In genomic region chr2:62450716-62451191, GRCh38 we compare ENCODE assay signal across 1 cellular context.
TF ChIP-seq lines count a peak whose summit lies in the region.

No MANE protein-coding gene starts in this region.

TF ChIP-seq in HepG2, 621 proteins besides CTCF, POLR2A, EP300 and RAD21 (continued from another document and continues in another):
- TF ChIP-seq ISL2 (CRISPR knock-in tag; IDR thresholded peaks at IDR 0.05) (0 out of 2 replicates have a peak, but pooled peaks have one; percentile 21), FOXK1 (CRISPR knock-in tag; IDR thresholded peaks at IDR 0.05; ENCODE audit: borderline replicate concordance, low read depth) (0 out of 2 replicates have a peak, but pooled peaks have one; percentile 26), NAIF1 (CRISPR knock-in tag; IDR thresholded peaks at IDR 0.05; ENCODE audit: borderline replicate concordance) (peak; percentile 58; the same call in 1 of the 2 replicates), ZNF768 (CRISPR knock-in tag; IDR thresholded peaks at IDR 0.05) (0 out of 2 replicates have a peak, but pooled peaks have one; percentile 22), TP53 (CRISPR knock-in tag; conservative IDR thresholded peaks at IDR 0.05) (no peak), ZNF709 (CRISPR knock-in tag; IDR thresholded peaks at IDR 0.05) (no peak), ZFP91 (CRISPR knock-in tag; IDR thresholded peaks at IDR 0.05; ENCODE audit: borderline replicate concordance) (peak; percentile 25; the same call in 1 of the 2 replicates), ATF1 (CRISPR knock-in tag; IDR thresholded peaks at IDR 0.05) (no peak), GATA4 (IDR thresholded peaks at IDR 0.05; ENCODE audit: borderline replicate concordance, low read depth) (no peak), ZNF577 (CRISPR knock-in tag; IDR thresholded peaks at IDR 0.05; ENCODE audit: borderline replicate concordance, low read depth) (no peak), SOX5 (CRISPR knock-in tag; IDR thresholded peaks at IDR 0.05; ENCODE audit: borderline replicate concordance) (peak; percentile 79), PPARG (CRISPR knock-in tag; conservative IDR thresholded peaks at IDR 0.05) (peak; percentile 53; the same call in 1 of the 2 replicates), CEBPG (CRISPR knock-in tag; IDR thresholded peaks at IDR 0.05) (peak; percentile 89), MED1 (CRISPR knock-in tag; IDR thresholded peaks at IDR 0.05) (peak; percentile 72), MATR3 (CRISPR knock-in tag; IDR thresholded peaks at IDR 0.05) (no peak), ZNF547 (CRISPR knock-in tag; IDR thresholded peaks at IDR 0.05) (no peak), ZNF143 (CRISPR knock-in tag; IDR thresholded peaks at IDR 0.05) (no peak), HOMEZ (CRISPR knock-in tag; IDR thresholded peaks at IDR 0.05; ENCODE audit: low read depth) (peak; percentile 94), STAG1 (CRISPR knock-in tag; IDR thresholded peaks at IDR 0.05) (peak; percentile 21; the same call in 1 of the 2 replicates), CEBPB (IDR thresholded peaks at IDR 0.05; ENCODE audit: borderline replicate concordance, low read depth, low read length) (peak; percentile 90), DMAP1 (CRISPR knock-in tag; IDR thresholded peaks at IDR 0.05) (peak; percentile 61; the same call in 1 of the 2 replicates), MYNN (CRISPR knock-in tag; IDR thresholded peaks at IDR 0.05; ENCODE audit: low read depth) (peak; percentile 96; the same call in 1 of the 2 replicates), GATAD2A (CRISPR knock-in tag; IDR thresholded peaks at IDR 0.05) (peak; percentile 82), ZNF512B (CRISPR knock-in tag; IDR thresholded peaks at IDR 0.05; ENCODE audit: borderline replicate concordance) (no peak), TRIM24 (CRISPR knock-in tag; IDR thresholded peaks at IDR 0.05) (peak; percentile 14; the same call in 1 of the 2 replicates), PITX1 (CRISPR knock-in tag; IDR thresholded peaks at IDR 0.05) (no peak), ZBTB20 (CRISPR knock-in tag; IDR thresholded peaks at IDR 0.05; ENCODE audit: borderline replicate concordance, low read depth) (0 out of 2 replicates have a peak, but pooled peaks have one; percentile 32), HDAC2 (CRISPR knock-in tag; IDR thresholded peaks at IDR 0.05) (peak; percentile 83), ZNF12 (CRISPR knock-in tag; IDR thresholded peaks at IDR 0.05) (no peak), RXRB (CRISPR knock-in tag; IDR thresholded peaks at IDR 0.05; ENCODE audit: borderline replicate concordance) (peak; percentile 76), POLR2AphosphoS2 (IDR thresholded peaks at IDR 0.05; ENCODE audit: low read depth, low read length) (no peak), ZNF687 (CRISPR knock-in tag; IDR thresholded peaks at IDR 0.05) (peak; percentile 73)
- TF ChIP-seq, protein P1, sequence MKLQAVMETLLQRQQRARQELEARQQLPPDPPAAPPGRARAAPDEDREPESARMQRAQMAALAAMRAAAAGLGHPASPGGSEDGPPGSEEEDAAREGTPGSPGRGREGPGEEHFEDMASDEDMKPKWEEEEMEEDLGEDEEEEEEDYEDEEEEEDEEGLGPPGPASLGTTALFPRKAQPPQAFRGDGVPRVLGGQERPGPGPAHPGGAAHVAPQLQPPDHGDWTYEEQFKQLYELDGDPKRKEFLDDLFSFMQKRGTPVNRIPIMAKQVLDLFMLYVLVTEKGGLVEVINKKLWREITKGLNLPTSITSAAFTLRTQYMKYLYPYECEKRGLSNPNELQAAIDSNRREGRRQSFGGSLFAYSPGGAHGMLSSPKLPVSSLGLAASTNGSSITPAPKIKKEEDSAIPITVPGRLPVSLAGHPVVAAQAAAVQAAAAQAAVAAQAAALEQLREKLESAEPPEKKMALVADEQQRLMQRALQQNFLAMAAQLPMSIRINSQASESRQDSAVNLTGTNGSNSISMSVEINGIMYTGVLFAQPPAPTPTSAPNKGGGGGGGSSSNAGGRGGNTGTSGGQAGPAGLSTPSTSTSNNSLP (IDR thresholded peaks at IDR 0.05; ENCODE audit: low read depth, low read length), result peak; percentile 53; the same call in 1 of the 2 replicates
- TF ChIP-seq, protein P2, sequence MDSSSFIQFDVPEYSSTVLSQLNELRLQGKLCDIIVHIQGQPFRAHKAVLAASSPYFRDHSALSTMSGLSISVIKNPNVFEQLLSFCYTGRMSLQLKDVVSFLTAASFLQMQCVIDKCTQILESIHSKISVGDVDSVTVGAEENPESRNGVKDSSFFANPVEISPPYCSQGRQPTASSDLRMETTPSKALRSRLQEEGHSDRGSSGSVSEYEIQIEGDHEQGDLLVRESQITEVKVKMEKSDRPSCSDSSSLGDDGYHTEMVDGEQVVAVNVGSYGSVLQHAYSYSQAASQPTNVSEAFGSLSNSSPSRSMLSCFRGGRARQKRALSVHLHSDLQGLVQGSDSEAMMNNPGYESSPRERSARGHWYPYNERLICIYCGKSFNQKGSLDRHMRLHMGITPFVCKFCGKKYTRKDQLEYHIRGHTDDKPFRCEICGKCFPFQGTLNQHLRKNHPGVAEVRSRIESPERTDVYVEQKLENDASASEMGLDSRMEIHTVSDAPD (CRISPR knock-in tag; IDR thresholded peaks at IDR 0.05), result no peak
- TF ChIP-seq, protein P3, sequence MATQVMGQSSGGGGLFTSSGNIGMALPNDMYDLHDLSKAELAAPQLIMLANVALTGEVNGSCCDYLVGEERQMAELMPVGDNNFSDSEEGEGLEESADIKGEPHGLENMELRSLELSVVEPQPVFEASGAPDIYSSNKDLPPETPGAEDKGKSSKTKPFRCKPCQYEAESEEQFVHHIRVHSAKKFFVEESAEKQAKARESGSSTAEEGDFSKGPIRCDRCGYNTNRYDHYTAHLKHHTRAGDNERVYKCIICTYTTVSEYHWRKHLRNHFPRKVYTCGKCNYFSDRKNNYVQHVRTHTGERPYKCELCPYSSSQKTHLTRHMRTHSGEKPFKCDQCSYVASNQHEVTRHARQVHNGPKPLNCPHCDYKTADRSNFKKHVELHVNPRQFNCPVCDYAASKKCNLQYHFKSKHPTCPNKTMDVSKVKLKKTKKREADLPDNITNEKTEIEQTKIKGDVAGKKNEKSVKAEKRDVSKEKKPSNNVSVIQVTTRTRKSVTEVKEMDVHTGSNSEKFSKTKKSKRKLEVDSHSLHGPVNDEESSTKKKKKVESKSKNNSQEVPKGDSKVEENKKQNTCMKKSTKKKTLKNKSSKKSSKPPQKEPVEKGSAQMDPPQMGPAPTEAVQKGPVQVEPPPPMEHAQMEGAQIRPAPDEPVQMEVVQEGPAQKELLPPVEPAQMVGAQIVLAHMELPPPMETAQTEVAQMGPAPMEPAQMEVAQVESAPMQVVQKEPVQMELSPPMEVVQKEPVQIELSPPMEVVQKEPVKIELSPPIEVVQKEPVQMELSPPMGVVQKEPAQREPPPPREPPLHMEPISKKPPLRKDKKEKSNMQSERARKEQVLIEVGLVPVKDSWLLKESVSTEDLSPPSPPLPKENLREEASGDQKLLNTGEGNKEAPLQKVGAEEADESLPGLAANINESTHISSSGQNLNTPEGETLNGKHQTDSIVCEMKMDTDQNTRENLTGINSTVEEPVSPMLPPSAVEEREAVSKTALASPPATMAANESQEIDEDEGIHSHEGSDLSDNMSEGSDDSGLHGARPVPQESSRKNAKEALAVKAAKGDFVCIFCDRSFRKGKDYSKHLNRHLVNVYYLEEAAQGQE (IDR thresholded peaks at IDR 0.05; ENCODE audit: borderline replicate concordance in 1 of 2, low read depth in 1 of 2, low read length in 2 of 2), result no peak
- TF ChIP-seq, protein P4, sequence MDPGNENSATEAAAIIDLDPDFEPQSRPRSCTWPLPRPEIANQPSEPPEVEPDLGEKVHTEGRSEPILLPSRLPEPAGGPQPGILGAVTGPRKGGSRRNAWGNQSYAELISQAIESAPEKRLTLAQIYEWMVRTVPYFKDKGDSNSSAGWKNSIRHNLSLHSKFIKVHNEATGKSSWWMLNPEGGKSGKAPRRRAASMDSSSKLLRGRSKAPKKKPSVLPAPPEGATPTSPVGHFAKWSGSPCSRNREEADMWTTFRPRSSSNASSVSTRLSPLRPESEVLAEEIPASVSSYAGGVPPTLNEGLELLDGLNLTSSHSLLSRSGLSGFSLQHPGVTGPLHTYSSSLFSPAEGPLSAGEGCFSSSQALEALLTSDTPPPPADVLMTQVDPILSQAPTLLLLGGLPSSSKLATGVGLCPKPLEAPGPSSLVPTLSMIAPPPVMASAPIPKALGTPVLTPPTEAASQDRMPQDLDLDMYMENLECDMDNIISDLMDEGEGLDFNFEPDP (CRISPR knock-in tag; conservative IDR thresholded peaks at IDR 0.05), result no peak
- TF ChIP-seq, protein P5, sequence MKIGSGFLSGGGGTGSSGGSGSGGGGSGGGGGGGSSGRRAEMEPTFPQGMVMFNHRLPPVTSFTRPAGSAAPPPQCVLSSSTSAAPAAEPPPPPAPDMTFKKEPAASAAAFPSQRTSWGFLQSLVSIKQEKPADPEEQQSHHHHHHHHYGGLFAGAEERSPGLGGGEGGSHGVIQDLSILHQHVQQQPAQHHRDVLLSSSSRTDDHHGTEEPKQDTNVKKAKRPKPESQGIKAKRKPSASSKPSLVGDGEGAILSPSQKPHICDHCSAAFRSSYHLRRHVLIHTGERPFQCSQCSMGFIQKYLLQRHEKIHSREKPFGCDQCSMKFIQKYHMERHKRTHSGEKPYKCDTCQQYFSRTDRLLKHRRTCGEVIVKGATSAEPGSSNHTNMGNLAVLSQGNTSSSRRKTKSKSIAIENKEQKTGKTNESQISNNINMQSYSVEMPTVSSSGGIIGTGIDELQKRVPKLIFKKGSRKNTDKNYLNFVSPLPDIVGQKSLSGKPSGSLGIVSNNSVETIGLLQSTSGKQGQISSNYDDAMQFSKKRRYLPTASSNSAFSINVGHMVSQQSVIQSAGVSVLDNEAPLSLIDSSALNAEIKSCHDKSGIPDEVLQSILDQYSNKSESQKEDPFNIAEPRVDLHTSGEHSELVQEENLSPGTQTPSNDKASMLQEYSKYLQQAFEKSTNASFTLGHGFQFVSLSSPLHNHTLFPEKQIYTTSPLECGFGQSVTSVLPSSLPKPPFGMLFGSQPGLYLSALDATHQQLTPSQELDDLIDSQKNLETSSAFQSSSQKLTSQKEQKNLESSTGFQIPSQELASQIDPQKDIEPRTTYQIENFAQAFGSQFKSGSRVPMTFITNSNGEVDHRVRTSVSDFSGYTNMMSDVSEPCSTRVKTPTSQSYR (CRISPR knock-in tag; IDR thresholded peaks at IDR 0.05; ENCODE audit: borderline replicate concordance), result no peak
